28 cellular contexts compared by ENCODE assay signal in the genomic region with DNA sequence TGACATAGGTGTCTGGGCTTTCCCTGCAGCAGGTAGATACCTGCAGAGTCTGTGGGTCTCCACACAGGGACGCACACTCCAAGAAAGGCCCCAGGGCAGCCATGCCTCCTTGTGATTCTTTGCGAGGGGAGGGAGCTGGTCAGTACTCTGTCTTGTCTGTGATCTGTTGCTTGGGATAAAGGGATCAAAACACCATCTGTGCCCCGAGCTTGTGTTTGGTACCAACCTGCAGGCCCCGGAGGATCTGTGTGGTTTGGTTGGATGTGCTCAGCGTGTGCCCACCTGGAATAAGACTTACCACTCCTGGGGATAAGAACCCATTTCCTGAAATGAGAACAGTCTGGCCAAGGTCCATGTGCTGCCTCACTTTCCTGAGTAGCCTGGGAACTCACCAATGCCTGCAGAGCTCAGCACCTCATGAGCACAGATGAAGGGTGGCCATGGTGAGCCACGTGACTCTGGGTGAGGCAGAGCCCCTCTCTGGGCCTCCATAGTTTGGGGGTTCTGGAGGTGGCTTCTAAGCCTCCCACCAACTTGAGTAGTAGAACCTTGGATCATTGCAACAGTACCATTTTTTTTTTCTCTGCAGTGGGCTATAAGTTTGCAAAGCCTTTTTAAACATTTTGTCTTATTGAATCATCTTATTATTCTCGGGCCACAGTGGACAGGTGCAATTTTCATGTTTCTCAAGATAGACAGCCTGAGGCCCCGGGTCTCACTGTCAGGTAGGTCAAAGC.
"Had no signal": no experiment of that assay in that cellular context is flagged by ENCODE, and none has a peak within 500 bp of the region (broad histone marks: within the 10 kb centered on the region; RNA-seq: fewer than 3 reads in every experiment).

No MANE protein-coding gene starts in this region.

- H3K4me3 Mint-ChIP-seq: naive thymus-derived CD4-positive, alpha-beta T cell; nephron progenitor cell; stimulated activated naive B cell treated with anti-CD40 and anti-IgM and Interleukin-4, amounts not matched to agents 10 μg/mL and 1 μg/mL and 100 μg/mL, for 72 hours; stimulated activated naive CD8-positive, alpha-beta T cell treated with anti-CD3 and anti-CD28 coated beads, Interleukin-15, Interleukin-2, amounts not matched to agents 100 ng/mL and 50 ng/mL, for 24 hours; type B pancreatic cell had no signal

- H3K27me3 ChIP-seq: heart right ventricle, hepatocyte, left lung, pancreas, tibial nerve, uterus had no signal

- H3K27ac ChIP-seq: heart right ventricle, hepatocyte, left lung, pancreas, prostate gland, skin epidermis, tibial nerve, uterus had no signal

- H3K27me3 Mint-ChIP-seq: stimulated activated naive CD8-positive, alpha-beta T cell treated with anti-CD3 and anti-CD28 coated beads, Interleukin-15, Interleukin-2, amounts not matched to agents 100 ng/mL and 50 ng/mL, for 24 hours; type B pancreatic cell had no signal

- DNase-seq: heart right ventricle; kidney; left colon; left lung; mesendoderm; midbrain; mucosa of descending colon; naive thymus-derived CD4-positive, alpha-beta T cell; nephron progenitor cell; nucleus accumbens; pancreas; retina; right cardiac atrium; stimulated activated CD4-positive, alpha-beta T cell treated with anti-CD3 and anti-CD28 coated beads, Interleukin-12 subunit alpha, Interleukin-12 subunit beta, amount 100 ng/mL, for 4 hours; stimulated activated CD4-positive, alpha-beta T cell treated with anti-CD3 and anti-CD28 coated beads, Interleukin-15, amount 100 ng/mL, for 24 hours; stimulated activated CD4-positive, alpha-beta T cell treated with anti-CD3 and anti-CD28 coated beads, Interleukin-2, amount 100 ng/mL, for 24 hours; stimulated activated CD4-positive, alpha-beta T cell treated with anti-CD3 and anti-CD28 coated beads, Interleukin-4, amount 100 ng/mL, for 1 hour; stimulated activated naive B cell treated with anti-CD40 and anti-IgM and Interleukin-4, amounts not matched to agents 10 μg/mL and 1 μg/mL and 100 μg/mL, for 72 hours; substantia nigra; uterus had no signal

- FAIRE-seq: kidney, pancreas had no signal

- H3K4me3 ChIP-seq: heart right ventricle, hepatocyte, left lung, lung, mucosa of descending colon, pancreas, prostate gland, skin epidermis, tibial nerve, uterus had no signal

- H3K9me3 ChIP-seq: heart right ventricle, left lung, mucosa of descending colon, pancreas, prostate gland, tibial nerve, uterus had no signal

- H3K4me1 Mint-ChIP-seq: naive thymus-derived CD4-positive, alpha-beta T cell had no signal

- H3K36me3 ChIP-seq: heart right ventricle, left lung, pancreas, prostate gland, tibial nerve, uterus had no signal

- H3K9me3 Mint-ChIP-seq: nephron progenitor cell; stimulated activated naive B cell treated with anti-CD40 and anti-IgM and Interleukin-4, amounts not matched to agents 10 μg/mL and 1 μg/mL and 100 μg/mL, for 72 hours; stimulated activated naive CD8-positive, alpha-beta T cell treated with anti-CD3 and anti-CD28 coated beads, Interleukin-15, Interleukin-2, amounts not matched to agents 100 ng/mL and 50 ng/mL, for 24 hours had no signal

- H3K27ac Mint-ChIP-seq: naive thymus-derived CD4-positive, alpha-beta T cell; nephron progenitor cell; stimulated activated naive B cell treated with anti-CD40 and anti-IgM and Interleukin-4, amounts not matched to agents 10 μg/mL and 1 μg/mL and 100 μg/mL, for 72 hours; stimulated activated naive CD8-positive, alpha-beta T cell treated with anti-CD3 and anti-CD28 coated beads, Interleukin-15, Interleukin-2, amounts not matched to agents 100 ng/mL and 50 ng/mL, for 24 hours; type B pancreatic cell had no signal

- ATAC-seq: heart right ventricle; left colon; left lung; mucosa of descending colon; naive thymus-derived CD4-positive, alpha-beta T cell; pancreas; right cardiac atrium; sciatic nerve; stimulated activated naive B cell treated with anti-CD40 and anti-IgM and Interleukin-4, amounts not matched to agents 10 μg/mL and 1 μg/mL and 100 μg/mL, for 72 hours had no signal
